In genomic region chr12:68805592-68806120, GRCh38 we compare ENCODE assay signal across 22 cellular contexts. TPM values are rescaled to one million over a fixed set of nuclear protein-coding genes. Genes with fewer than 3 reads are reported as not detected.
DNase-seq lines count a peak whose midpoint lies in the region; ATAC-seq, FAIRE-seq and TF ChIP-seq lines count a peak whose summit lies in the region.
"Had no signal": no experiment of that assay in that cellular context is flagged by ENCODE, and none has a peak within 500 bp of the region (broad histone marks: within the 10 kb centered on the region; RNA-seq: fewer than 3 reads in every experiment).

No MANE protein-coding gene starts in this region.

- H3K9me2 ChIP-seq in DOHH2 (replicated peaks; ENCODE audit: control insufficient read depth, low read length) = no peaks in the 10 kb centered on the region

- no peak overlapping the region for H2BK120ac ChIP-seq in IMR-90 (ENCODE audit: low read depth, low read length)
- H2BK120ac ChIP-seq in mesendoderm (ENCODE audit: low read depth, low read length) = no peak overlapping the region

- H3K9me3 ChIP-seq in DOHH2 (ENCODE audit: control insufficient read depth, insufficient read depth, low read length) (no peaks in the 10 kb centered on the region), IMR-90 (ENCODE audit: control insufficient read depth, insufficient read depth, low read length) (no peaks in the 10 kb centered on the region), astrocyte (ENCODE audit: insufficient read depth, low read depth, low read length) (no peaks in the 10 kb centered on the region), parathyroid adenoma (ENCODE audit: control insufficient read depth, low read length) (no peaks in the 10 kb centered on the region)
- H3K9me3 ChIP-seq: gastrocnemius medialis had no signal

- H3K4me1 ChIP-seq in DOHH2 (ENCODE audit: control insufficient read depth, low read length) (peaks cover 64% of the 10 kb centered on the region), IMR-90 (ENCODE audit: control insufficient read depth, insufficient read depth, low read length) (peaks cover 2% of the 10 kb centered on the region; the same call in 1 of the 2 replicates), astrocyte (ENCODE audit: insufficient read depth, low read length) (no peaks in the 10 kb centered on the region), parathyroid adenoma (no peaks in the 10 kb centered on the region), mesendoderm (ENCODE audit: control insufficient read depth, low read depth, low read length) (peaks cover 6% of the 10 kb centered on the region)

- intact Hi-C loops in IMR-90 (cut with micrococcal nuclease) = loop anchor here (5.0 to 10.0 kb wide), 3 partner anchors 73 to 763 kb away; partner anchors contain the start of gene IL26

- no peak for TF ChIP-seq POLR2A in IMR-90 (IDR thresholded peaks at IDR 0.05; ENCODE audit: low read depth, low read length)

- no TSS peak for BruUV-seq in IMR-90 (replicated peaks; lab: Mats Ljungman, UMichigan)

- H4K8ac ChIP-seq in IMR-90 (ENCODE audit: low read depth in 2 of 2, low read length in 2 of 2) (no peak overlapping the region), mesendoderm (ENCODE audit: low read depth, low read length) (no peak overlapping the region)

- H3K27ac ChIP-seq in DOHH2 (ENCODE audit: low read depth, low read length) = peak overlapping the region; percentile 96
- H3K27ac ChIP-seq in IMR-90 (ENCODE audit: insufficient read depth, low read length) = no peak overlapping the region
- no peak overlapping the region for H3K27ac ChIP-seq in astrocyte (ENCODE audit: low read depth, low read length)
- H3K27ac ChIP-seq in parathyroid adenoma = no peak overlapping the region
- no peak overlapping the region for H3K27ac ChIP-seq in mesendoderm (ENCODE audit: low read depth, low read length)
- H3K27ac ChIP-seq: gastrocnemius medialis had no signal

- H2BK15ac ChIP-seq in IMR-90 (ENCODE audit: low read depth, low read length) = no peak overlapping the region
- H2BK15ac ChIP-seq in mesendoderm (replicated peaks; ENCODE audit: low read depth) = no peak overlapping the region

- H3K4me2 ChIP-seq in DOHH2 (ENCODE audit: low read length) (peak overlapping the region; percentile 82), IMR-90 (ENCODE audit: low read depth, low read length) (no peak overlapping the region), astrocyte (ENCODE audit: low read length) (no peak overlapping the region), parathyroid adenoma (ENCODE audit: low read length) (no peak overlapping the region), mesendoderm (ENCODE audit: low read length) (no peak overlapping the region)

- H3K27ac Mint-ChIP-seq in astrocyte (ENCODE audit: unreplicated experiment) = peak overlapping the region; percentile 30
- H3K27ac Mint-ChIP-seq: activated naive CD4-positive, alpha-beta T cell treated with anti-CD3 and anti-CD28 coated beads for 36 hours; activated T-cell treated with anti-CD3 and anti-CD28 coated beads, Interleukin-2, amount 50 U/mL, for 24 hours had no signal

- WGBS in IMR-90 (ENCODE audit: extremely low coverage in 2 of 2, insufficient read length in 1 of 2), 2 experiments = no CpG with 5 or more reads among the region's 7 CpGs
- no CpG with 5 or more reads among the region's 7 CpGs for WGBS in mesendoderm (ENCODE audit: extremely low coverage, insufficient coverage, low lambda C conversion rate)

- peaks cover 13% of the 10 kb centered on the region for H3F3A ChIP-seq in DOHH2 (ENCODE audit: control insufficient read depth, insufficient read depth)

- no peak for TF ChIP-seq RAD21 in IMR-90 (IDR thresholded peaks at IDR 0.05; ENCODE audit: low read length)

- H4K5ac ChIP-seq in IMR-90 (ENCODE audit: low read depth, low read length) (no peak overlapping the region), mesendoderm (ENCODE audit: low read length) (no peak overlapping the region)

- CTCF ChIA-PET in IMR-90 (lab: Yijun Ruan, JAX) = no interaction called here

- H3K56ac ChIP-seq in IMR-90 (ENCODE audit: extremely low read depth, insufficient read depth, low read length) = no peak overlapping the region
- no peak overlapping the region for H3K56ac ChIP-seq in mesendoderm (ENCODE audit: low read length)

- H4K91ac ChIP-seq in IMR-90 (ENCODE audit: insufficient read depth, low read depth, low read length) = no peak overlapping the region

- H3K27me3 Mint-ChIP-seq in astrocyte (ENCODE audit: low read depth, unreplicated experiment) = no peaks in the 10 kb centered on the region
- H3K27me3 Mint-ChIP-seq: activated CD8-positive, alpha-beta T cell treated with anti-CD3 and anti-CD28 coated beads for 36 hours; activated T-cell treated with anti-CD3 and anti-CD28 coated beads, Interleukin-2, amount 50 U/mL, for 24 hours; central memory CD8-positive, alpha-beta T cell had no signal

- no peak overlapping the region for H3K14ac ChIP-seq in IMR-90 (replicated peaks; ENCODE audit: low read depth, low read length)

- no peaks in the 10 kb centered on the region for H4K20me1 ChIP-seq in DOHH2 (ENCODE audit: control insufficient read depth, insufficient read depth, low read depth, low read length)
- H4K20me1 ChIP-seq in IMR-90 (ENCODE audit: insufficient read depth, low read length) = no peaks in the 10 kb centered on the region; the same call in none of the 2 replicates
- peaks cover 6% of the 10 kb centered on the region for H4K20me1 ChIP-seq in astrocyte (ENCODE audit: insufficient read depth, low read length)

- no peak overlapping the region for H2BK20ac ChIP-seq in IMR-90 (ENCODE audit: low read depth, low read length)

- FAIRE-seq in astrocyte (lab: Jason Lieb, UNC) = no peak
- FAIRE-seq: HTR-8/SVneo, kidney had no signal

- in situ Hi-C loops in IMR-90 (cut with MboI; ENCODE audit: low sequenced_read_pairs) = no loop called here

- H3K79me2 ChIP-seq in DOHH2 (ENCODE audit: control insufficient read depth, low read length) = peaks cover 27% of the 10 kb centered on the region
- peaks cover 25% of the 10 kb centered on the region for H3K79me2 ChIP-seq in astrocyte (ENCODE audit: insufficient read depth, low read length)
- no peaks in the 10 kb centered on the region for H3K79me2 ChIP-seq in parathyroid adenoma
- peaks cover 6% of the 10 kb centered on the region for H3K79me2 ChIP-seq in mesendoderm (ENCODE audit: control insufficient read depth, insufficient read depth, low read length)

- no peak overlapping the region for H2AFZ ChIP-seq in IMR-90 (replicated peaks; ENCODE audit: low read length, poor library complexity)
- H2AFZ ChIP-seq in astrocyte (ENCODE audit: low read depth, low read length) = no peak overlapping the region
- H2AFZ ChIP-seq in parathyroid adenoma = peak overlapping the region; percentile 21

- no peak overlapping the region for H2AK9ac ChIP-seq in IMR-90 (replicated peaks; ENCODE audit: low read depth, low read length, poor library complexity)

- no peak overlapping the region for H3K4ac ChIP-seq in IMR-90 (ENCODE audit: low read depth, low read length)
- no peak overlapping the region for H3K4ac ChIP-seq in mesendoderm (ENCODE audit: low read depth, low read length)

- no peak overlapping the region for H2AK5ac ChIP-seq in IMR-90 (ENCODE audit: low read depth, low read length)
- no peak overlapping the region for H2AK5ac ChIP-seq in mesendoderm (ENCODE audit: low read length)

- H3K4me3 ChIP-seq in DOHH2 (ENCODE audit: low read length) = no peak overlapping the region
- H3K4me3 ChIP-seq in IMR-90 (ENCODE audit: insufficient read depth, low read depth, low read length) = no peak overlapping the region
- H3K4me3 ChIP-seq in astrocyte (ENCODE audit: insufficient read depth, low read depth, low read length) = no peak overlapping the region
- no peak overlapping the region for H3K4me3 ChIP-seq in parathyroid adenoma (ENCODE audit: low read depth, low read length)
- no peak overlapping the region for H3K4me3 ChIP-seq in mesendoderm (ENCODE audit: low read length)
- H3K4me3 ChIP-seq: gastrocnemius medialis had no signal

- H3K4me3 Mint-ChIP-seq in astrocyte (ENCODE audit: unreplicated experiment) = peak overlapping the region; percentile 40
- H3K4me3 Mint-ChIP-seq: activated CD8-positive, alpha-beta T cell treated with anti-CD3 and anti-CD28 coated beads for 36 hours; activated naive CD4-positive, alpha-beta T cell treated with anti-CD3 and anti-CD28 coated beads for 36 hours; activated T-cell treated with anti-CD3 and anti-CD28 coated beads, Interleukin-2, amount 50 U/mL, for 24 hours had no signal

- no peaks in the 10 kb centered on the region; the same call in 1 of the 2 replicates for H3K9me1 ChIP-seq in IMR-90 (ENCODE audit: insufficient read depth, low read length)

- H3K79me1 ChIP-seq in IMR-90 (ENCODE audit: low read depth in 1 of 2, low read length in 2 of 2) = peaks cover 0 to 6% of the 10 kb centered on the region in 2 experiments; a peak in 1 of 4 replicates
- H3K79me1 ChIP-seq in mesendoderm (ENCODE audit: low read length) = no peaks in the 10 kb centered on the region

- H3K9ac ChIP-seq in IMR-90 (ENCODE audit: low read depth, low read length) (no peak overlapping the region), astrocyte (ENCODE audit: low read length) (no peak overlapping the region), parathyroid adenoma (no peak overlapping the region), mesendoderm (ENCODE audit: low read length) (no peak overlapping the region)

- H3K36me3 Mint-ChIP-seq in astrocyte (ENCODE audit: low read depth, unreplicated experiment) = peaks cover 2% of the 10 kb centered on the region

- dilution Hi-C loops in IMR-90 (cut with HindIII; ENCODE audit: low sequenced_read_pairs, unreplicated experiment) = no loop called here

- peaks cover 11% of the 10 kb centered on the region for H3K4me1 Mint-ChIP-seq in astrocyte (ENCODE audit: low read depth, unreplicated experiment)

- H3K36me3 ChIP-seq in DOHH2 (ENCODE audit: control insufficient read depth, low read length) (peaks cover 25% of the 10 kb centered on the region), IMR-90 (ENCODE audit: control insufficient read depth, insufficient read depth, low read length) (peaks cover 6% of the 10 kb centered on the region), astrocyte (ENCODE audit: insufficient read depth, low read length) (peaks cover 7% of the 10 kb centered on the region), parathyroid adenoma (ENCODE audit: control insufficient read depth, insufficient read depth, low read length) (no peaks in the 10 kb centered on the region), mesendoderm (ENCODE audit: control insufficient read depth, insufficient read depth, low read length) (no peaks in the 10 kb centered on the region)

- POLR2A ChIA-PET in IMR-90 (lab: Charles Lee; ENCODE audit: unreplicated experiment) = no interaction called here

- DNase-seq in IMR-90 (peak; percentile 58), astrocyte (ENCODE audit: low read depth) (peak; percentile 45), NCI-H2081 treated with DMSO at 0.1 percent for 48 hours (lab: John Stamatoyannopoulos, UW) (no peak), mesendoderm (no peak)
- DNase-seq: activated CD8-positive, alpha-beta T cell treated with anti-CD3 and anti-CD28 coated beads for 36 hours; activated naive CD4-positive, alpha-beta T cell treated with anti-CD3 and anti-CD28 coated beads for 36 hours; activated T-cell treated with anti-CD3 and anti-CD28 coated beads, Interleukin-2, amount 50 U/mL, for 24 hours; anterior cingulate cortex; DMS79; gastrocnemius medialis; HCEC 1CT; kidney; NCI-H1417; NCI-H524 treated with DMSO at 0.1 percent for 48 hours; nucleus accumbens had no signal

- H3K9me3 Mint-ChIP-seq in astrocyte (ENCODE audit: unreplicated experiment) = no peaks in the 10 kb centered on the region
- H3K9me3 Mint-ChIP-seq: activated CD8-positive, alpha-beta T cell treated with anti-CD3 and anti-CD28 coated beads for 36 hours; activated naive CD4-positive, alpha-beta T cell treated with anti-CD3 and anti-CD28 coated beads for 36 hours; activated T-cell treated with anti-CD3 and anti-CD28 coated beads, Interleukin-2, amount 50 U/mL, for 24 hours; central memory CD8-positive, alpha-beta T cell had no signal

- H3K27me3 ChIP-seq in DOHH2 (ENCODE audit: control insufficient read depth, low read length) = no peaks in the 10 kb centered on the region
- no peaks in the 10 kb centered on the region for H3K27me3 ChIP-seq in IMR-90 (ENCODE audit: control insufficient read depth, insufficient read depth, low read length)
- no peaks in the 10 kb centered on the region for H3K27me3 ChIP-seq in astrocyte (ENCODE audit: insufficient read depth, low read length)
- H3K27me3 ChIP-seq in parathyroid adenoma (ENCODE audit: control insufficient read depth, insufficient read depth, low read length) = no peaks in the 10 kb centered on the region
- no peaks in the 10 kb centered on the region for H3K27me3 ChIP-seq in mesendoderm (ENCODE audit: insufficient read depth, low read length, poor library complexity)
- H3K27me3 ChIP-seq: gastrocnemius medialis had no signal

- H2BK5ac ChIP-seq in IMR-90 (ENCODE audit: low read depth, low read length, poor library complexity, severe bottlenecking) (no peak overlapping the region), mesendoderm (ENCODE audit: low read length) (no peak overlapping the region)

- TF ChIP-seq CTCF in DOHH2 (IDR thresholded peaks at IDR 0.05; ENCODE audit: low read depth, low read length, poor library complexity, severe bottlenecking) (no peak), IMR-90 (conservative IDR thresholded peaks at IDR 0.05; ENCODE audit: low read depth, low read length) (no peak), astrocyte (IDR thresholded peaks at IDR 0.05; ENCODE audit: insufficient read depth, low read depth, low read length) (no peak), parathyroid adenoma (IDR thresholded peaks at IDR 0.05) (no peak)

- no peak overlapping the region for H3K18ac ChIP-seq in IMR-90 (ENCODE audit: low read depth, low read length)
- H3K18ac ChIP-seq in mesendoderm (ENCODE audit: low read length) = no peak overlapping the region

- H3K23ac ChIP-seq in IMR-90 (ENCODE audit: low read depth, low read length) (no peak overlapping the region), mesendoderm (ENCODE audit: low read length) (no peak overlapping the region)

- no peak for ATAC-seq in IMR-90 (ENCODE audit: low read depth)
- ATAC-seq in GM21723 (IDR thresholded peaks at IDR 0.05; ENCODE audit: unreplicated experiment) = no peak
- ATAC-seq: activated CD8-positive, alpha-beta T cell treated with anti-CD3 and anti-CD28 coated beads for 36 hours; esophagus mucosa; gastrocnemius medialis; right cardiac atrium had no signal

RNA-seq across cellular contexts. Expression of gene MDM2, which starts 2.3 kb away (rescaled TPM):
- 196 and 235 TPM in 2 replicates for total RNA-seq in IMR-90 (2012; rRNA removed)
- 21.0 and 21.9 TPM in 2 replicates for polyA plus RNA-seq in IMR-90 (2012; rRNA removed)
- 10.1 and 22.8 TPM in 2 replicates for polyA plus RNA-seq in IMR-90 (2012; cell fraction: cytosol; rRNA removed)
- polyA plus RNA-seq in IMR-90 (2012; cell fraction: nucleus; rRNA removed; ENCODE audit: low replicate concordance) = 11.7 and 38.6 TPM in 2 replicates
- 692 and 828 TPM in 2 replicates for total RNA-seq in astrocyte
- 75.7 TPM for polyA plus RNA-seq in mesendoderm (2013, experiment 1 of 2)
- polyA plus RNA-seq in mesendoderm (2013, experiment 2 of 2) = 76.8 TPM

RNA-seq across cellular contexts. Expression of gene SLC35E3, which starts 59.7 kb away (rescaled TPM):
- total RNA-seq in IMR-90 (2012; rRNA removed) (3.6 TPM in 2 replicates), astrocyte (10.0 and 14.6 TPM in 2 replicates)
- polyA plus RNA-seq in IMR-90 (2012; rRNA removed) = 3.9 and 5.1 TPM in 2 replicates
- 1.5 TPM in 2 replicates for polyA plus RNA-seq in IMR-90 (2012; cell fraction: cytosol; rRNA removed)
- polyA plus RNA-seq in IMR-90 (2012; cell fraction: nucleus; rRNA removed; ENCODE audit: low replicate concordance) = 2.0 and 7.5 TPM in 2 replicates
- 6.5 TPM for polyA plus RNA-seq in mesendoderm (2013, experiment 1 of 2)
- polyA plus RNA-seq in mesendoderm (2013, experiment 2 of 2) = 7.2 TPM

Comparison
In these comparisons a context has a peak if more than half of its experiments do, and no peak if none do; other contexts are left out.
1. DNase-seq: peak in IMR-90 (single experiment) and astrocyte (single experiment); none in NCI-H2081 treated with DMSO at 0.1 percent for 48 hours (single experiment) and mesendoderm (single experiment).